Comparison of ENCODE assay signal across 7 cellular contexts in genomic region chr6:30907290-30907757, GRCh38. TPM values are rescaled to one million over a fixed set of nuclear protein-coding genes. Genes with fewer than 3 reads are reported as not detected.
DNase-seq lines count a peak whose midpoint lies in the region; ATAC-seq and TF ChIP-seq lines count a peak whose summit lies in the region.
"Not testable (repeated sequence)": the region's sequence is repeated elsewhere in the genome, so short reads cannot be mapped to it uniquely, and the experiment has no call there.
"Had no signal": no experiment of that assay in that cellular context is flagged by ENCODE, and none has a peak within 500 bp of the region (broad histone marks: within the 10 kb centered on the region; RNA-seq: fewer than 3 reads in every experiment).

No MANE protein-coding gene starts in this region.

- not testable (repeated sequence) for H3K9me3 ChIP-seq in DOHH2 (ENCODE audit: control insufficient read depth, insufficient read depth, low read length); cardiac muscle cell (ENCODE audit: low read depth); stomach smooth muscle (ENCODE audit: control insufficient read depth in 2 of 2, low read length in 2 of 2)

- H3K36me3 ChIP-seq in DOHH2 (ENCODE audit: control insufficient read depth, low read length), result peaks cover 15% of the 10 kb centered on the region
- not testable (repeated sequence) for H3K36me3 ChIP-seq in cardiac muscle cell
- H3K36me3 ChIP-seq in stomach smooth muscle (ENCODE audit: control insufficient read depth in 2 of 2, insufficient read depth in 2 of 2, low read length in 2 of 2), result peaks cover 11 to 22% of the 10 kb centered on the region in 2 donors

- CTCF ChIA-PET in RWPE1 (lab: Yijun Ruan, JAX), result not testable (repeated sequence)

- peaks cover 0 to 14% of the 10 kb centered on the region in 2 donors for H3K36me3 Mint-ChIP-seq in naive B cell

- not testable (repeated sequence) for TF ChIP-seq CTCF in DOHH2 (IDR thresholded peaks at IDR 0.05; ENCODE audit: low read depth, low read length, poor library complexity, severe bottlenecking); RWPE1 (conservative IDR thresholded peaks at IDR 0.05; ENCODE audit: low read depth); astrocyte of the spinal cord (IDR thresholded peaks at IDR 0.05; ENCODE audit: low read depth, low read length); cardiac muscle cell (IDR thresholded peaks at IDR 0.05; ENCODE audit: low read depth, low read length)

- not testable (repeated sequence) for H3K27ac ChIP-seq in DOHH2 (ENCODE audit: low read depth, low read length); cardiac muscle cell; stomach smooth muscle (ENCODE audit: low read length)
- H3K27ac ChIP-seq in RWPE1, result peak overlapping the region; percentile 69

- H3K27ac Mint-ChIP-seq in naive B cell, result peak overlapping the region in 2 of 6 donors; percentile 51 to 90

- H3K4me1 ChIP-seq in DOHH2 (ENCODE audit: control insufficient read depth, low read length) (peaks cover 25% of the 10 kb centered on the region), stomach smooth muscle (ENCODE audit: control insufficient read depth, insufficient read depth, low read length) (peaks cover 13% of the 10 kb centered on the region)
- H3K4me1 ChIP-seq in cardiac muscle cell (ENCODE audit: low read depth), result not testable (repeated sequence)

- ATAC-seq in naive B cell (ENCODE audit: low read depth in 2 of 2), result not testable (repeated sequence)

- H3K79me2 ChIP-seq in DOHH2 (ENCODE audit: control insufficient read depth, low read length), result peaks cover 14% of the 10 kb centered on the region

- not testable (repeated sequence) for H4K20me1 ChIP-seq in DOHH2 (ENCODE audit: control insufficient read depth, insufficient read depth, low read depth, low read length)

- H3K4me3 ChIP-seq in DOHH2 (ENCODE audit: low read length) (peak overlapping the region; percentile 96), astrocyte of the spinal cord (ENCODE audit: low read depth, low read length) (peak overlapping the region; percentile 69), cardiac muscle cell (peak overlapping the region; percentile 98), stomach smooth muscle (ENCODE audit: low read length in 2 of 2) (peak overlapping the region; percentile 50 to 99)

- peaks cover 25 to 48% (median 26%) of the 10 kb centered on the region in 3 donors for H3K4me1 Mint-ChIP-seq in naive B cell

- H3K9me2 ChIP-seq in DOHH2 (replicated peaks; ENCODE audit: control insufficient read depth, low read length), result not testable (repeated sequence)

- not testable (repeated sequence) for H3F3A ChIP-seq in DOHH2 (ENCODE audit: control insufficient read depth, insufficient read depth)

- not testable (repeated sequence) for H3K27me3 Mint-ChIP-seq in naive B cell

- in situ Hi-C loops in astrocyte of the spinal cord (cut with HindIII; ENCODE audit: low sequenced_read_pairs), result not testable (repeated sequence)

- H3K9me3 Mint-ChIP-seq in naive B cell, result not testable (repeated sequence)

- not testable (repeated sequence) for H3K27me3 ChIP-seq in DOHH2 (ENCODE audit: control insufficient read depth, low read length); cardiac muscle cell; stomach smooth muscle (ENCODE audit: control insufficient read depth in 1 of 2, insufficient read depth in 2 of 2, low read length in 2 of 2)

- H3K9ac ChIP-seq in stomach smooth muscle (ENCODE audit: low read length in 2 of 2), result not testable (repeated sequence)

- not testable (repeated sequence) for DNase-seq in RWPE1 (ENCODE audit: low spot score); astrocyte of the spinal cord (ENCODE audit: low read depth, low spot score); cardiac muscle cell (ENCODE audit: low read depth in 1 of 2, low spot score in 1 of 2); naive B cell

- POLR2A ChIA-PET in RWPE1 (lab: Yijun Ruan, JAX; ENCODE audit: low non-redundant PET), result interaction anchor here (0.6 to 0.9 kb wide), 2 partner anchors 21 to 22 kb away, joined by 3 to 5 read pairs; no protein-coding TSS in a partner anchor

- peak overlapping the region; percentile 96 to 100 (median 98) for H3K4me3 Mint-ChIP-seq in naive B cell

- H3K4me2 ChIP-seq in DOHH2 (ENCODE audit: low read length), result peak overlapping the region; percentile 57

RNA-seq across cellular contexts. Expression of gene GTF2H4, which starts 0.7 kb away (rescaled TPM):
- 24.0 and 25.8 TPM in 2 replicates for total RNA-seq in cardiac muscle cell
- 18.0 and 20.7 TPM in 2 replicates for polyA plus RNA-seq in cardiac muscle cell
- 10 to 100 TPM in 3 of 6 donors, 1 to 10 TPM in 3; 7.6 to 11.5 (median 9.6) TPM for polyA plus RNA-seq in naive B cell (ENCODE audit: low read depth in 6 of 6)

RNA-seq across cellular contexts. Expression of gene VARS2, which starts 6.7 kb away (rescaled TPM):
- 59.3 and 61.3 TPM in 2 replicates for total RNA-seq in cardiac muscle cell
- polyA plus RNA-seq in cardiac muscle cell, result 24.8 and 27.5 TPM in 2 replicates
- polyA plus RNA-seq in naive B cell (ENCODE audit: low read depth in 6 of 6), result 10 to 100 TPM in 5 of 6 donors, 1 to 10 TPM in 1; 1.2 to 28.4 (median 19.4) TPM

RNA-seq across cellular contexts. Expression of gene DDR1, which starts 23.0 kb away (rescaled TPM):
- 125 and 136 TPM in 2 replicates for total RNA-seq in cardiac muscle cell
- 108 and 118 TPM in 2 replicates for polyA plus RNA-seq in cardiac muscle cell
- 1 to 10 TPM; 3.6 to 8.0 (median 4.4) TPM for polyA plus RNA-seq in naive B cell (ENCODE audit: low read depth in 6 of 6)

RNA-seq across cellular contexts. Expression of gene SFTA2, which starts 24.6 kb away (rescaled TPM):
- not detected in 2 replicates for total RNA-seq in cardiac muscle cell
- polyA plus RNA-seq in cardiac muscle cell, result 0.86 and 1.8 TPM in 2 replicates
- polyA plus RNA-seq in naive B cell (ENCODE audit: low read depth in 6 of 6), result under 1 TPM in 1 of 6 donors, not detected in 5; 0.38 TPM
- total RNA-seq: Daoy had no signal

RNA-seq across cellular contexts. Expression of gene MUCL3, which starts 33.4 kb away (rescaled TPM):
- total RNA-seq in cardiac muscle cell, result not detected in 2 replicates
- polyA plus RNA-seq in cardiac muscle cell, result 0.12 TPM in 1 of 2 replicates, not detected in the other
- polyA plus RNA-seq in naive B cell (ENCODE audit: low read depth in 6 of 6), result not detected
- total RNA-seq: Daoy had no signal

Comparison
In these comparisons a context has a peak if more than half of its experiments do, and no peak if none do; other contexts are left out.
1. RNA of gene DDR1, which starts 23.0 kb away (polyA plus RNA-seq): 108 to 118 TPM in cardiac muscle cell; 3.6 to 8.0 TPM in naive B cell; every median in the first group is over 10 times any median in the second.
2. Peak in every context shown above with its lines, with median percentiles within 50 percentile points of each other: H3K4me3 ChIP-seq.